1 cellular context compared by ENCODE assay signal in the genomic region with DNA sequence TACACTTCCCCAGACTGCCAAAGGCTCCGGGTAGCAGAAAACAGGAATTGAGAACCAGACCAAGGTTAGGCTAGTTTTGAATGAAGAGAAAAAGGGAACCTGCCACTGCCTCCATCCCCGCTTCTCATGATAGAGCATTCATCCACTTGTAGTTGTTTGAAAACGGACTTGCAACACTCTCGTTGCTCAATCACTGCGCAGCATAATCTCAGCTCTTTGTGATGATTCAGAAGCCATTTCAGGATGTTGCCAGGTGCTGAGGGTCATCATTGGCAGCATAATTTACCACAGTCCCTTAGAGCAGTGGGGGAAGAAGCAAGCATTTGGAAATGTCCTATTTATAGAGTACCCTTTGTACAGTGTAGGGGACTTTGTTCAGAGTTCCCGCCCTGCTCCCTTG.
TF ChIP-seq lines count a peak whose summit lies in the region.

No MANE protein-coding gene starts in this region.

TF ChIP-seq in HepG2, 621 proteins besides CTCF, POLR2A, EP300 and RAD21 (continued from another document):
- TF ChIP-seq FOXP4 (CRISPR knock-in tag; IDR thresholded peaks at IDR 0.05), result no peak
- TF ChIP-seq REPIN1 (CRISPR knock-in tag; IDR thresholded peaks at IDR 0.05; ENCODE audit: borderline replicate concordance, low read depth), result no peak
- no peak for TF ChIP-seq AKAP8 (CRISPR knock-in tag; IDR thresholded peaks at IDR 0.05)
- no peak for TF ChIP-seq ZFX (CRISPR knock-in tag; IDR thresholded peaks at IDR 0.05; ENCODE audit: low read depth)
- TF ChIP-seq ZBTB33 (CRISPR knock-in tag; IDR thresholded peaks at IDR 0.05), result no peak
- TF ChIP-seq TSC22D2 (CRISPR knock-in tag; IDR thresholded peaks at IDR 0.05; ENCODE audit: borderline replicate concordance), result no peak
- TF ChIP-seq EEA1 (CRISPR knock-in tag; IDR thresholded peaks at IDR 0.05; ENCODE audit: borderline replicate concordance), result no peak
- no peak for TF ChIP-seq NFE2 (CRISPR knock-in tag; IDR thresholded peaks at IDR 0.05)
- no peak for TF ChIP-seq ZFP62 (CRISPR knock-in tag; IDR thresholded peaks at IDR 0.05)
- peak; percentile 59; the same call in 1 of the 2 replicates for TF ChIP-seq ZNF644 (CRISPR knock-in tag; IDR thresholded peaks at IDR 0.05; ENCODE audit: low read depth)
- no peak for TF ChIP-seq ZNF83 (CRISPR knock-in tag; IDR thresholded peaks at IDR 0.05; ENCODE audit: borderline replicate concordance)
- TF ChIP-seq TCF7L2 (IDR thresholded peaks at IDR 0.05; ENCODE audit: low read depth, low read length), result no peak
- TF ChIP-seq, protein P1, sequence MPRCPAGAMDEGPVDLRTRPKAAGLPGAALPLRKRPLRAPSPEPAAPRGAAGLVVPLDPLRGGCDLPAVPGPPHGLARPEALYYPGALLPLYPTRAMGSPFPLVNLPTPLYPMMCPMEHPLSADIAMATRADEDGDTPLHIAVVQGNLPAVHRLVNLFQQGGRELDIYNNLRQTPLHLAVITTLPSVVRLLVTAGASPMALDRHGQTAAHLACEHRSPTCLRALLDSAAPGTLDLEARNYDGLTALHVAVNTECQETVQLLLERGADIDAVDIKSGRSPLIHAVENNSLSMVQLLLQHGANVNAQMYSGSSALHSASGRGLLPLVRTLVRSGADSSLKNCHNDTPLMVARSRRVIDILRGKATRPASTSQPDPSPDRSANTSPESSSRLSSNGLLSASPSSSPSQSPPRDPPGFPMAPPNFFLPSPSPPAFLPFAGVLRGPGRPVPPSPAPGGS (CRISPR knock-in tag; IDR thresholded peaks at IDR 0.05), result no peak
- TF ChIP-seq ZNF784 (CRISPR knock-in tag; IDR thresholded peaks at IDR 0.05; ENCODE audit: borderline replicate concordance), result no peak
- TF ChIP-seq NR1H2 (CRISPR knock-in tag; IDR thresholded peaks at IDR 0.05; ENCODE audit: borderline replicate concordance, low read depth), result no peak
- peak; percentile 52; the same call in 1 of the 2 replicates for TF ChIP-seq MEF2D (CRISPR knock-in tag; IDR thresholded peaks at IDR 0.05)
- no peak for TF ChIP-seq SOX13 (IDR thresholded peaks at IDR 0.05)
- peak in 1 of 2 experiments; percentile 31; a peak in 1 of 4 replicates for TF ChIP-seq SOX13 (CRISPR knock-in tag; conservative IDR thresholded peaks at IDR 0.05 in 1 of 2, IDR thresholded peaks at IDR 0.05 in 1 of 2)
- TF ChIP-seq STAG1 (CRISPR knock-in tag; IDR thresholded peaks at IDR 0.05), result no peak
- TF ChIP-seq HMG20B (CRISPR knock-in tag; conservative IDR thresholded peaks at IDR 0.05), result 0 out of 2 replicates have a peak, but pooled peaks have one; percentile 41
- no peak for TF ChIP-seq REST (IDR thresholded peaks at IDR 0.05; ENCODE audit: borderline replicate concordance in 1 of 2, low read depth in 1 of 2, low read length in 2 of 2)
- no peak for TF ChIP-seq EHMT2 (IDR thresholded peaks at IDR 0.05; ENCODE audit: borderline replicate concordance, low read depth, low read length)
- 0 out of 2 replicates have a peak, but pooled peaks have one; percentile 44 for TF ChIP-seq CBX5 (CRISPR knock-in tag; IDR thresholded peaks at IDR 0.05; ENCODE audit: borderline replicate concordance)
- TF ChIP-seq, protein P2, sequence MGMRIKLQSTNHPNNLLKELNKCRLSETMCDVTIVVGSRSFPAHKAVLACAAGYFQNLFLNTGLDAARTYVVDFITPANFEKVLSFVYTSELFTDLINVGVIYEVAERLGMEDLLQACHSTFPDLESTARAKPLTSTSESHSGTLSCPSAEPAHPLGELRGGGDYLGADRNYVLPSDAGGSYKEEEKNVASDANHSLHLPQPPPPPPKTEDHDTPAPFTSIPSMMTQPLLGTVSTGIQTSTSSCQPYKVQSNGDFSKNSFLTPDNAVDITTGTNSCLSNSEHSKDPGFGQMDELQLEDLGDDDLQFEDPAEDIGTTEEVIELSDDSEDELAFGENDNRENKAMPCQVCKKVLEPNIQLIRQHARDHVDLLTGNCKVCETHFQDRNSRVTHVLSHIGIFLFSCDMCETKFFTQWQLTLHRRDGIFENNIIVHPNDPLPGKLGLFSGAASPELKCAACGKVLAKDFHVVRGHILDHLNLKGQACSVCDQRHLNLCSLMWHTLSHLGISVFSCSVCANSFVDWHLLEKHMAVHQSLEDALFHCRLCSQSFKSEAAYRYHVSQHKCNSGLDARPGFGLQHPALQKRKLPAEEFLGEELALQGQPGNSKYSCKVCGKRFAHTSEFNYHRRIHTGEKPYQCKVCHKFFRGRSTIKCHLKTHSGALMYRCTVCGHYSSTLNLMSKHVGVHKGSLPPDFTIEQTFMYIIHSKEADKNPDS (CRISPR knock-in tag; IDR thresholded peaks at IDR 0.05), result no peak
- no peak for TF ChIP-seq ZSCAN31 (CRISPR knock-in tag; IDR thresholded peaks at IDR 0.05; ENCODE audit: low read depth)
- TF ChIP-seq LBX2 (CRISPR knock-in tag; IDR thresholded peaks at IDR 0.05; ENCODE audit: borderline replicate concordance), result no peak
- TF ChIP-seq MTF2 (CRISPR knock-in tag; IDR thresholded peaks at IDR 0.05; ENCODE audit: borderline replicate concordance), result no peak
